In the genomic region with DNA sequence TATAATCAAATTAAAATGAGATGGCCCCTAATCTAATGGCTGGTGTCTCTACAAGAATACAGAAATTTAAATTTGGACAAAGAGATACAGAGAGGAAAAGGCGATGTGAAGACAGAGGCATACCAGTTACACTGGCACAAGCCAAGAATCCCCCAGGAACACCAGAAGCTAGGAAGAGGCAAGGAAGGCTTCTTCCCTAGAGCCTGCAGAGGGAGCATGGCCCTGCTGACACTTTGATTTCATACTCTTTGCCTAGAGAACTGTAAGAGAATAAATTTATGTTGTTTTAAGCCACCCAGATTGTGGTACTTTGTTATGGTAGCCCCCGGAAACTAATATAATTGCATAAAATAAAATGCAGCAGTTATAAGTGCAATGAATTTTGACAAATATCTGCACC, we compare ENCODE assay signal across 26 cellular contexts.
"Had no signal": no experiment of that assay in that cellular context is flagged by ENCODE, and none has a peak within 500 bp of the region (broad histone marks: within the 10 kb centered on the region; RNA-seq: fewer than 3 reads in every experiment).

No MANE protein-coding gene starts in this region.

- H3K27ac ChIP-seq: left lung, lower lobe of right lung, ovary, right atrium auricular region, right lobe of liver, tibial nerve, uterus had no signal

- H3K4me1 ChIP-seq: left lung, lower lobe of right lung, right atrium auricular region, right lobe of liver, uterus had no signal

- H3K27me3 ChIP-seq: left lung, ovary, right atrium auricular region, right lobe of liver, tibial nerve, uterus had no signal

- H3K9me3 Mint-ChIP-seq: type B pancreatic cell had no signal

- H3K36me3 Mint-ChIP-seq: mesothelial cell of epicardium; naive B cell; natural killer cell; stimulated activated memory B cell treated with anti-CD40 and anti-IgM and Interleukin-4, amounts not matched to agents 10 μg/mL and 1 μg/mL and 100 μg/mL, for 72 hours; type B pancreatic cell had no signal

- H3K27ac Mint-ChIP-seq: mesothelial cell of epicardium; naive B cell; natural killer cell; nephron progenitor cell; stimulated activated memory B cell treated with anti-CD40 and anti-IgM and Interleukin-4, amounts not matched to agents 10 μg/mL and 1 μg/mL and 100 μg/mL, for 72 hours; stimulated activated naive CD8-positive, alpha-beta T cell treated with anti-CD3 and anti-CD28 coated beads, Interleukin-15, amount 100 ng/mL, for 72 hours; type B pancreatic cell had no signal

- H3K4me1 Mint-ChIP-seq: mesothelial cell of epicardium; naive B cell; natural killer cell; stimulated activated memory B cell treated with anti-CD40 and anti-IgM and Interleukin-4, amounts not matched to agents 10 μg/mL and 1 μg/mL and 100 μg/mL, for 72 hours; stimulated activated naive CD8-positive, alpha-beta T cell treated with anti-CD3 and anti-CD28 coated beads, Interleukin-15, amount 100 ng/mL, for 72 hours had no signal

- H3K4me2 ChIP-seq: smooth muscle cell had no signal

- H3K4me3 ChIP-seq: left lung, lower lobe of right lung, ovary, right atrium auricular region, right lobe of liver, smooth muscle cell, tibial nerve, uterus had no signal

- H3K4me3 Mint-ChIP-seq: mesothelial cell of epicardium; naive B cell; natural killer cell; nephron progenitor cell; stimulated activated memory B cell treated with anti-CD40 and anti-IgM and Interleukin-4, amounts not matched to agents 10 μg/mL and 1 μg/mL and 100 μg/mL, for 72 hours; stimulated activated naive CD8-positive, alpha-beta T cell treated with anti-CD3 and anti-CD28 coated beads, Interleukin-15, amount 100 ng/mL, for 72 hours; type B pancreatic cell had no signal

- H3K27me3 Mint-ChIP-seq: naive B cell; progenitor cell of endocrine pancreas; stimulated activated memory B cell treated with anti-CD40 and anti-IgM and Interleukin-4, amounts not matched to agents 10 μg/mL and 1 μg/mL and 100 μg/mL, for 72 hours; stimulated activated naive CD8-positive, alpha-beta T cell treated with anti-CD3 and anti-CD28 coated beads, Interleukin-15, amount 100 ng/mL, for 72 hours; type B pancreatic cell had no signal

- DNase-seq: kidney glomerular epithelial cell; left cardiac atrium; left lung; lower lobe of right lung; mammary epithelial cell; mesenchymal stem cell; naive B cell; natural killer cell; nephron progenitor cell; ovary; right lobe of liver; stimulated activated CD4-positive, alpha-beta T cell treated with anti-CD3 and anti-CD28 coated beads, Interleukin-1b, Interleukin-23, amount 100 ng/mL, for 48 hours; stimulated activated CD4-positive, alpha-beta T cell treated with anti-CD3 and anti-CD28 coated beads, Interleukin-2, amount 100 ng/mL, for 48 hours; stimulated activated CD4-positive, alpha-beta T cell treated with anti-CD3 and anti-CD28 coated beads, Interleukin-4, amount 100 ng/mL, for 4 hours; stimulated activated CD8-positive, alpha-beta memory T cell treated with anti-CD3 and anti-CD28 coated beads, Interleukin-4, amount 100 ng/mL, for 48 hours; stimulated activated naive CD4-positive, alpha-beta T cell treated with Interleukin-2 at 50 U/mL for 16 hours; stimulated activated naive CD8-positive, alpha-beta T cell treated with anti-CD3 and anti-CD28 coated beads, Interleukin-15, amount 100 ng/mL, for 72 hours; substantia nigra; uterus had no signal

- H3K9me3 ChIP-seq: left lung, lower lobe of right lung, ovary, right atrium auricular region, right lobe of liver, tibial nerve, uterus had no signal

- H3K36me3 ChIP-seq: left lung, lower lobe of right lung, ovary, right atrium auricular region, right lobe of liver, tibial nerve, uterus had no signal

- ATAC-seq: left cardiac atrium; left lung; lower lobe of right lung; natural killer cell; right lobe of liver; stimulated activated memory B cell treated with anti-CD40 and anti-IgM and Interleukin-4, amounts not matched to agents 10 μg/mL and 1 μg/mL and 100 μg/mL, for 72 hours; stimulated activated naive CD8-positive, alpha-beta T cell treated with anti-CD3 and anti-CD28 coated beads, Interleukin-15, amount 100 ng/mL, for 72 hours had no signal
